Comparison of ENCODE assay signal across 7 cellular contexts in genomic region chr13:55963934-55964333, GRCh38.
"Had no signal": no experiment of that assay in that cellular context is flagged by ENCODE, and none has a peak within 500 bp of the region (broad histone marks: within the 10 kb centered on the region; RNA-seq: fewer than 3 reads in every experiment).

No MANE protein-coding gene starts in this region.

- H3K36me3 Mint-ChIP-seq: IgD-negative memory B cell had no signal

- H3K27me3 Mint-ChIP-seq: IgD-negative memory B cell had no signal

- H3K4me1 Mint-ChIP-seq: IgD-negative memory B cell had no signal

- H3K27ac ChIP-seq: GM23248, KMS-11 had no signal

- H3K4me3 Mint-ChIP-seq: HFFc6, IgD-negative memory B cell had no signal

- DNase-seq: GM23248, GOT3, H7, HFFc6, KBM-7 had no signal

- H3K27ac Mint-ChIP-seq: HFFc6, IgD-negative memory B cell had no signal
